In the genomic region with DNA sequence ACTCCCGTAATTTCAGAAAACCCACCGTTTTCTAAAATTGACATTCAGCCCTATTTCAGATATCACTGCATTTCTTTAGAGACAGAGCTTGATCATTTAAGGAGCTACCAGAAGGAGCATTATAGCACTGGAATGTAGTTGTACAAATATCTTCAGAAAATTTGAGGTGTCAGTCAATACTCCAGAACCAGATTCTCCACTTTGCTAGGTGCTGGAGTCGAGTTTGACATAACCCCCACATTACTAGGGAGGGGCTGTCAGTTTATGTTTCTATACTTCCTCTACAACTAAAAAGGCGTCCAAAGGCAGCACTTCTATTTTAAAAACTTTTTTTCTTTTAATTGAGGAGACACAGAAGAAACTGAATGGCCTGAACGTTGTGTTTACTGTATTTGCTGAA, we compare ENCODE assay signal across 7 cellular contexts. TPM values are rescaled to one million over a fixed set of nuclear protein-coding genes. Genes with fewer than 3 reads are reported as not detected.
DNase-seq lines count a peak whose midpoint lies in the region; ATAC-seq and TF ChIP-seq lines count a peak whose summit lies in the region.

No MANE protein-coding gene starts in this region.

- no peaks in the 10 kb centered on the region for H3K27me3 Mint-ChIP-seq in activated CD8-positive, alpha-beta T cell treated with anti-CD3 and anti-CD28 coated beads for 36 hours

- CTCF ChIA-PET in activated CD8-positive, alpha-beta T cell treated with anti-CD3 and anti-CD28 coated beads for 36 hours (lab: Charles Lee) = interaction anchor here (0.8 to 3.3 kb wide), 7 partner anchors 11 to 88 kb away, joined by 3 to 24 read pairs (median 4); partner anchors contain the start of gene ZDHHC7

- no peak overlapping the region for H3K9ac ChIP-seq in iPS-15b (ENCODE audit: low read depth, low read length)

- ATAC-seq in activated CD8-positive, alpha-beta T cell treated with anti-CD3 and anti-CD28 coated beads for 36 hours = no peak
- no peak for ATAC-seq in stimulated activated effector memory CD8-positive, alpha-beta T cell treated with anti-CD3 and anti-CD28 coated beads, Interleukin-12 subunit alpha, Interleukin-12 subunit beta, amount 100 ng/mL, for 72 hours
- no peak for ATAC-seq in GM21825 (IDR thresholded peaks at IDR 0.05; ENCODE audit: unreplicated experiment)

- H3K27me3 ChIP-seq in HL-60 (ENCODE audit: insufficient read depth, poor library complexity, severe bottlenecking) (peaks cover 8% of the 10 kb centered on the region), iPS-15b (ENCODE audit: control insufficient read depth, insufficient read depth, low read length) (peaks cover 18% of the 10 kb centered on the region)

- TF ChIP-seq CTCF in HL-60 (IDR thresholded peaks at IDR 0.05; ENCODE audit: insufficient read depth, low read length) = no peak
- no peak for TF ChIP-seq CTCF in activated CD8-positive, alpha-beta T cell treated with anti-CD3 and anti-CD28 coated beads for 36 hours (IDR thresholded peaks at IDR 0.05)

- H3K36me3 Mint-ChIP-seq in activated CD8-positive, alpha-beta T cell treated with anti-CD3 and anti-CD28 coated beads for 36 hours (ENCODE audit: low read depth) = no peaks in the 10 kb centered on the region
- H3K36me3 Mint-ChIP-seq in stimulated activated effector memory CD8-positive, alpha-beta T cell treated with anti-CD3 and anti-CD28 coated beads, Interleukin-12 subunit alpha, Interleukin-12 subunit beta, amount 100 ng/mL, for 72 hours = peaks cover 15% of the 10 kb centered on the region

- H3K9me3 Mint-ChIP-seq in activated CD8-positive, alpha-beta T cell treated with anti-CD3 and anti-CD28 coated beads for 36 hours = no peaks in the 10 kb centered on the region
- no peaks in the 10 kb centered on the region for H3K9me3 Mint-ChIP-seq in stimulated activated effector memory CD8-positive, alpha-beta T cell treated with anti-CD3 and anti-CD28 coated beads, Interleukin-12 subunit alpha, Interleukin-12 subunit beta, amount 100 ng/mL, for 72 hours

- no peaks in the 10 kb centered on the region for H3K36me3 ChIP-seq in iPS-15b (ENCODE audit: control insufficient read depth, insufficient read depth, low read length)

- H3K27ac Mint-ChIP-seq in activated CD8-positive, alpha-beta T cell treated with anti-CD3 and anti-CD28 coated beads for 36 hours = peak overlapping the region; percentile 77
- H3K27ac Mint-ChIP-seq in stimulated activated effector memory CD8-positive, alpha-beta T cell treated with anti-CD3 and anti-CD28 coated beads, Interleukin-12 subunit alpha, Interleukin-12 subunit beta, amount 100 ng/mL, for 72 hours = no peak overlapping the region

- POLR2A ChIA-PET in activated CD8-positive, alpha-beta T cell treated with anti-CD3 and anti-CD28 coated beads for 36 hours (lab: Charles Lee) = interaction anchor here (0.7 to 1.7 kb wide), 7 partner anchors 9 to 60 kb away, joined by 3 to 6 read pairs (median 3); no protein-coding TSS in a partner anchor

- intact Hi-C loops in activated CD8-positive, alpha-beta T cell treated with anti-CD3 and anti-CD28 coated beads for 36 hours (cut with micrococcal nuclease) = no loop called here

- H3K4me3 ChIP-seq in HL-60 (replicated peaks; ENCODE audit: insufficient read depth, low read length) (no peak overlapping the region), iPS-15b (ENCODE audit: low read depth, low read length) (peak overlapping the region; percentile 80)

- DNase-seq in HL-60 (ENCODE audit: low read depth in 1 of 2, low spot score in 1 of 2) = no peak
- DNase-seq in activated CD8-positive, alpha-beta T cell treated with anti-CD3 and anti-CD28 coated beads for 36 hours = no peak
- DNase-seq in stimulated activated effector memory CD8-positive, alpha-beta T cell treated with anti-CD3 and anti-CD28 coated beads, Interleukin-12 subunit alpha, Interleukin-12 subunit beta, amount 100 ng/mL, for 72 hours (ENCODE audit: low spot score in 2 of 2) = no peak
- no peak for DNase-seq in kidney tubule cell (ENCODE audit: low spot score)
- DNase-seq in NCI-H128 (lab: John Stamatoyannopoulos, UW; ENCODE audit: unreplicated experiment) = no peak

- no peaks in the 10 kb centered on the region for H3K9me3 ChIP-seq in iPS-15b (ENCODE audit: control insufficient read depth, insufficient read depth, low read length)

- peaks cover 9% of the 10 kb centered on the region for H3K4me1 ChIP-seq in iPS-15b (ENCODE audit: control insufficient read depth, insufficient read depth, low read length)

- peaks cover 41% of the 10 kb centered on the region for H3K4me1 Mint-ChIP-seq in activated CD8-positive, alpha-beta T cell treated with anti-CD3 and anti-CD28 coated beads for 36 hours (ENCODE audit: low read depth)
- peaks cover 24% of the 10 kb centered on the region for H3K4me1 Mint-ChIP-seq in stimulated activated effector memory CD8-positive, alpha-beta T cell treated with anti-CD3 and anti-CD28 coated beads, Interleukin-12 subunit alpha, Interleukin-12 subunit beta, amount 100 ng/mL, for 72 hours

- peak overlapping the region; percentile 65; the same call in 1 of the 2 replicates for H3K27ac ChIP-seq in HL-60 (replicated peaks)

- H3K4me3 Mint-ChIP-seq in activated CD8-positive, alpha-beta T cell treated with anti-CD3 and anti-CD28 coated beads for 36 hours = peak overlapping the region; percentile 85
- peak overlapping the region; percentile 84 for H3K4me3 Mint-ChIP-seq in stimulated activated effector memory CD8-positive, alpha-beta T cell treated with anti-CD3 and anti-CD28 coated beads, Interleukin-12 subunit alpha, Interleukin-12 subunit beta, amount 100 ng/mL, for 72 hours

RNA-seq across cellular contexts. Expression of gene KIAA0513, which starts 0.9 kb away (rescaled TPM):
- 1 to 10 TPM; 3.9 to 5.3 TPM for total RNA-seq in activated CD8-positive, alpha-beta T cell treated with anti-CD3 and anti-CD28 coated beads for 36 hours

RNA-seq across cellular contexts. Expression of gene ZDHHC7, which starts 15.4 kb away (rescaled TPM):
- 10 to 100 TPM; 20.7 to 23.6 TPM for total RNA-seq in activated CD8-positive, alpha-beta T cell treated with anti-CD3 and anti-CD28 coated beads for 36 hours
